Comparison of ENCODE assay signal across 1 cellular context in the genomic region with DNA sequence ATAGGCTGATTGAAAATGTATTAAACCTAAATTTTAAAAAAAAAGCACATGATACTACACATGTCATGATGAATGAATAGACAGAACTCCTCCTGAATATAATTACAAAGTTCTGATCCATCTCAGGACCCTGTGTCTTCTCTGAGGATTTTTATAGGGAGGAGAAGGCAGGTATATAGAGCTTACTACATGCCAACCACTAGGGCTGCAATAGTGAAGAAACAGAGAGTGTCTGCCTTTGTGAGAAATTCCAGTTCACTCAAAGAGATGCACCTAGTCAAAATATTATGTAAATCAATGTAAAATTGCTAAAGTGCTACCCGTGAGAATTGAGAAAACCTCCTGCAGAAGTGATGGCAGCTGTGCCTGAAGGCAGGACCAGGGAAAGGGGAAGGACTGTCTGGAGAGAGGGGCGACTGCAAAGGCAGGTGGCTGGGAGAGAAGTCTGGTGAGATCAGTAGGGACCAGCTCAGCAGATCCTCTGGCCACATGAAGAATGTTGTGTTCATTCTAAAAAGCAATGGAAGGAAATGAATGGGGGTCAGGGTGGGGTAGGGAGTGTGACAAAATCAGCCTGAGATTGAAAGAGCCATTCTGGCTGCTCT.
TF ChIP-seq lines count a peak whose summit lies in the region.

No MANE protein-coding gene starts in this region.

TF ChIP-seq in endothelial cell of umbilical vein, 7 proteins besides CTCF, POLR2A, EP300 and RAD21 (continued from another document):
- no peak for TF ChIP-seq MAX (IDR thresholded peaks at IDR 0.05; ENCODE audit: insufficient read depth, insufficient read length)
- no peak for TF ChIP-seq GATA2 (IDR thresholded peaks at IDR 0.05; ENCODE audit: insufficient read depth, insufficient read length, low read depth, low read length)
- no peak for TF ChIP-seq EZH2 (IDR thresholded peaks at IDR 0.05; ENCODE audit: borderline replicate concordance, low read depth, low read length, severe bottlenecking)
- TF ChIP-seq JUN (IDR thresholded peaks at IDR 0.05; ENCODE audit: borderline replicate concordance, insufficient read depth, insufficient read length, low read depth), result no peak
- no peak for TF ChIP-seq FOS (IDR thresholded peaks at IDR 0.05; ENCODE audit: borderline replicate concordance, insufficient read depth, low read length)
- no peak for TF ChIP-seq MYC (IDR thresholded peaks at IDR 0.05; ENCODE audit: low read depth, low read length)
TF ChIP-seq in endothelial cell of umbilical vein: peak in this region for 0.
